ENCODE assay signal across 15 cellular contexts in the genomic region with DNA sequence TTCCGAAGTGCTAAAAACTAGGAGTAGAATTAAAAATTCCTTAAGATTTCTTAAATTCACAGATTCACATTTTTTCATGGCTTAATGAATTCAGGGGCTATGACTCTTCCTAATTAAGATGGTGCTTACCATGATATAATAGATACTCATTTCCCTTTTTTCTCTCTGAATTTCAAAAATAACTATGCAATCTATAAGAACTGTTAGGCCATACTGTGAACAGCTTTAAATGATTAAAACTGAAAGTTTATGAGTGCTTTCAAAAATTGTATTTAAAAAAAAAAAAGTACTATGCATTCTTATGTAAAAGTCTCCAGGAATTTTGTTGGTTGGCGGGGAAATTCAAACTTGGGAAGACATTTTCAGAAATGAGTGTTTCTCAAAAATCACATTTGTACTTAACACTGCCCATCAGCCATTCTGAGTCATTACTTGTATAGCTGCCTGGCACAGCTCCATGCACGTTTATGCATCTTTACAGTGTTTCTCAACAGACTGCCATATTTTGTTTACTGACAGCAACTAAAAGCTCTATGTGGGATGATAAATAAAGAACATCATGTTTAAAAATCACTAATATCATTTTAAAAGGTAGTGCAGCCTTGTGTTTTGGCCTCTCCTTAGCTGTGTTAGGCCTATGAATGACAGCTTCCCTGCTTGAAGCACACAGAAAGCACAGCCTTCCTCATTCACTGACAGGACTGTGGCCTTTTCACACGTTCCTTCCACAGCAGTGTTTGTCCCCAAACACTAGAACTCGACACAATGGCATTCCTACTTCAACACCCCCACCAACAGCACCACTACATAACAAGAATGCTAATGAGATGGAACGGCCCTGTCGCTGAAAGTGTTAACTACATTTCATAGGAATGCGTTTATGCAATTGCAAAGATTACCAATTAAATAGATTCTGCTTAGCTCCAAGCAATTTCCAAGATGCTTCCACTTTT.
A peak's percentile ranks its signal among the peaks of the same experiment; 100 is the strongest.
DNase-seq lines count a peak whose midpoint lies in the region; ATAC-seq, FAIRE-seq and TF ChIP-seq lines count a peak whose summit lies in the region.
"Had no signal": no experiment of that assay in that cellular context is flagged by ENCODE, and none has a peak within 500 bp of the region (broad histone marks: within the 10 kb centered on the region; RNA-seq: fewer than 3 reads in every experiment).

No MANE protein-coding gene starts in this region.

- H3K4me2 ChIP-seq in astrocyte (ENCODE audit: low read length): no peak overlapping the region

- TF ChIP-seq POLR2A in uterus (IDR thresholded peaks at IDR 0.05): no peak

- H2AFZ ChIP-seq in astrocyte (ENCODE audit: low read depth, low read length): peak overlapping the region; percentile 67

- TF ChIP-seq CTCF in astrocyte (IDR thresholded peaks at IDR 0.05; ENCODE audit: insufficient read depth, low read depth, low read length) (no peak), uterus (IDR thresholded peaks at IDR 0.05) (no peak), dorsolateral prefrontal cortex (IDR thresholded peaks at IDR 0.05 in 54 of 56, conservative IDR thresholded peaks at IDR 0.05 in 2 of 56; ENCODE audit: low read depth in 1 of 56, partially characterized antibody in 56 of 56) (no peak)

- peak overlapping the region; percentile 72 for H3K27ac Mint-ChIP-seq in astrocyte (ENCODE audit: unreplicated experiment)
- H3K27ac Mint-ChIP-seq in activated T-cell treated with anti-CD3 and anti-CD28 coated beads, Interleukin-2, amount 50 U/mL, for 72 hours: no peak overlapping the region
- H3K27ac Mint-ChIP-seq: CD4-positive, CD25-positive, alpha-beta regulatory T cell had no signal

- H3K79me2 ChIP-seq in astrocyte (ENCODE audit: insufficient read depth, low read length): no peaks in the 10 kb centered on the region

- H3K36me3 ChIP-seq in HUES64 (ENCODE audit: insufficient read depth, low read length) (no peaks in the 10 kb centered on the region), astrocyte (ENCODE audit: insufficient read depth, low read length) (no peaks in the 10 kb centered on the region), uterus (no peaks in the 10 kb centered on the region)
- H3K36me3 ChIP-seq: WERI-Rb-1 had no signal

- H3K4me1 Mint-ChIP-seq in astrocyte (ENCODE audit: low read depth, unreplicated experiment): peaks cover 9% of the 10 kb centered on the region
- no peaks in the 10 kb centered on the region for H3K4me1 Mint-ChIP-seq in activated T-cell treated with anti-CD3 and anti-CD28 coated beads, Interleukin-2, amount 50 U/mL, for 72 hours (ENCODE audit: low read depth)
- H3K4me1 Mint-ChIP-seq: CD4-positive, CD25-positive, alpha-beta regulatory T cell had no signal

- intact Hi-C loops in uterus (cut with DNase I; ENCODE audit: low total_unique reads) (no loop called here), dorsolateral prefrontal cortex (cut with DNase I) (no loop called here)

- peak overlapping the region; percentile 96 for H3K27ac ChIP-seq in HUES64 (ENCODE audit: low read depth, low read length)
- H3K27ac ChIP-seq in astrocyte (ENCODE audit: low read depth, low read length): no peak overlapping the region
- H3K27ac ChIP-seq in uterus: no peak overlapping the region
- no peak overlapping the region for H3K27ac ChIP-seq in dorsolateral prefrontal cortex
- H3K27ac ChIP-seq: body of pancreas, epithelial cell of prostate, WERI-Rb-1 had no signal

- H3K9ac ChIP-seq in HUES64 (ENCODE audit: low read depth, low read length): no peak overlapping the region; the same call in 1 of the 2 replicates
- H3K9ac ChIP-seq in astrocyte (ENCODE audit: low read length): no peak overlapping the region

- H3K4me3 Mint-ChIP-seq in astrocyte (ENCODE audit: unreplicated experiment): no peak overlapping the region
- no peak overlapping the region for H3K4me3 Mint-ChIP-seq in activated T-cell treated with anti-CD3 and anti-CD28 coated beads, Interleukin-2, amount 50 U/mL, for 72 hours
- H3K4me3 Mint-ChIP-seq: CD4-positive, CD25-positive, alpha-beta regulatory T cell had no signal

- DNase-seq in ELF-1 (ENCODE audit: low read depth, low spot score) (peak; percentile 76), astrocyte (ENCODE audit: low read depth) (no peak), iris pigment epithelial cell (ENCODE audit: low read depth) (peak; percentile 1), uterus (no peak), dorsolateral prefrontal cortex (no peak), cerebellar cortex (ENCODE audit: low spot score) (no peak)
- no peak for DNase-seq in activated T-cell treated with anti-CD3 and anti-CD28 coated beads, Interleukin-2, amount 50 U/mL, for 72 hours
- DNase-seq: activated T-cell treated with anti-CD3 and anti-CD28 coated beads for 4 hours; body of pancreas; CD4-positive, CD25-positive, alpha-beta regulatory T cell; Karpas-422; NCI-H510A; WERI-Rb-1 had no signal

- no peak for FAIRE-seq in astrocyte (lab: Jason Lieb, UNC)

- H3K9me3 ChIP-seq in HUES64 (ENCODE audit: insufficient read depth, low read depth, low read length) (no peaks in the 10 kb centered on the region), astrocyte (ENCODE audit: insufficient read depth, low read depth, low read length) (no peaks in the 10 kb centered on the region), uterus (no peaks in the 10 kb centered on the region)
- H3K9me3 ChIP-seq: body of pancreas had no signal

- H3K27me3 Mint-ChIP-seq in astrocyte (ENCODE audit: low read depth, unreplicated experiment): no peaks in the 10 kb centered on the region
- no peaks in the 10 kb centered on the region for H3K27me3 Mint-ChIP-seq in activated T-cell treated with anti-CD3 and anti-CD28 coated beads, Interleukin-2, amount 50 U/mL, for 72 hours (ENCODE audit: low read depth)
- H3K27me3 Mint-ChIP-seq: CD4-positive, CD25-positive, alpha-beta regulatory T cell had no signal

- H3K4me1 ChIP-seq in HUES64 (ENCODE audit: insufficient read depth, low read length) (peaks cover 60% of the 10 kb centered on the region), astrocyte (ENCODE audit: insufficient read depth, low read length) (no peaks in the 10 kb centered on the region), uterus (no peaks in the 10 kb centered on the region)
- H3K4me1 ChIP-seq: body of pancreas had no signal

- no peak for ATAC-seq in activated T-cell treated with anti-CD3 and anti-CD28 coated beads, Interleukin-2, amount 50 U/mL, for 72 hours (replicated peaks in 1 of 2)
- ATAC-seq: body of pancreas had no signal

- no peaks in the 10 kb centered on the region for H3K36me3 Mint-ChIP-seq in astrocyte (ENCODE audit: low read depth, unreplicated experiment)
- no peaks in the 10 kb centered on the region for H3K36me3 Mint-ChIP-seq in activated T-cell treated with anti-CD3 and anti-CD28 coated beads, Interleukin-2, amount 50 U/mL, for 72 hours (ENCODE audit: insufficient read depth in 2 of 2)
- H3K36me3 Mint-ChIP-seq: CD4-positive, CD25-positive, alpha-beta regulatory T cell had no signal

- H3K4me3 ChIP-seq in HUES64 (ENCODE audit: low read length): peak overlapping the region; percentile 1; the same call in 1 of the 2 replicates
- H3K4me3 ChIP-seq in astrocyte (ENCODE audit: insufficient read depth, low read depth, low read length): no peak overlapping the region
- no peak overlapping the region for H3K4me3 ChIP-seq in uterus
- no peak overlapping the region for H3K4me3 ChIP-seq in dorsolateral prefrontal cortex
- H3K4me3 ChIP-seq: body of pancreas had no signal

- no peaks in the 10 kb centered on the region for H4K20me1 ChIP-seq in astrocyte (ENCODE audit: insufficient read depth, low read length)

- H3K27me3 ChIP-seq in HUES64 (ENCODE audit: insufficient read depth, low read length): no peaks in the 10 kb centered on the region
- H3K27me3 ChIP-seq in astrocyte (ENCODE audit: insufficient read depth, low read length): no peaks in the 10 kb centered on the region
- peaks cover 0 to 5% of the 10 kb centered on the region in 2 donors for H3K27me3 ChIP-seq in uterus
- no peaks in the 10 kb centered on the region for H3K27me3 ChIP-seq in dorsolateral prefrontal cortex
- H3K27me3 ChIP-seq: body of pancreas had no signal

- H3K9me3 Mint-ChIP-seq in astrocyte (ENCODE audit: unreplicated experiment): no peaks in the 10 kb centered on the region
- H3K9me3 Mint-ChIP-seq in activated T-cell treated with anti-CD3 and anti-CD28 coated beads, Interleukin-2, amount 50 U/mL, for 72 hours: no peaks in the 10 kb centered on the region
- H3K9me3 Mint-ChIP-seq: CD4-positive, CD25-positive, alpha-beta regulatory T cell had no signal

- 16% methylated on average over 7 of the region's 8 CpGs for WGBS in HUES64

Comparison
In these comparisons a context has a peak if more than half of its experiments do, and no peak if none do; other contexts are left out.
1. DNase-seq: peak in ELF-1 (single experiment) and iris pigment epithelial cell (single experiment); none in astrocyte (single experiment), uterus (0 of 2), dorsolateral prefrontal cortex (0 of 10), activated T-cell treated with anti-CD3 and anti-CD28 coated beads, Interleukin-2, amount 50 U/mL, for 72 hours (0 of 2) and cerebellar cortex (single experiment).